In genomic region chr18:48775372-48776160, GRCh38 we compare ENCODE assay signal across 36 cellular contexts.
DNase-seq lines count a peak whose midpoint lies in the region; ATAC-seq and TF ChIP-seq lines count a peak whose summit lies in the region.
"Had no signal": no experiment of that assay in that cellular context is flagged by ENCODE, and none has a peak within 500 bp of the region (broad histone marks: within the 10 kb centered on the region; RNA-seq: fewer than 3 reads in every experiment).

No MANE protein-coding gene starts in this region.

- ATAC-seq in activated T-cell treated with anti-CD3 and anti-CD28 coated beads, Interleukin-2, amount 50 U/mL, for 4 hours, result no peak
- no peak for ATAC-seq in GM18511 (IDR thresholded peaks at IDR 0.05; ENCODE audit: unreplicated experiment)
- no peak for ATAC-seq in heart left ventricle
- ATAC-seq: activated CD8-positive, alpha-beta T cell treated with anti-CD3 and anti-CD28 coated beads, Interleukin-2, amount 10 ng/mL, durations not matched to agents 7 days and 5 days; foreskin keratinocyte; heart right ventricle; natural killer cell; PC-3; psoas muscle; Right ventricle myocardium inferior had no signal

- peak overlapping the region in 1 of 2 experiments; percentile 24 for H3K4ac ChIP-seq in mesenchymal stem cell (ENCODE audit: low read depth in 1 of 2, low read length in 2 of 2)

- H3K36me3 ChIP-seq in BLaER1 treated with 17β-estradiol and CSF1 and Interleukin-3, amounts not matched to agents 10 nM and 100 nM, result peaks cover 0 to 27% (median 0%) of the 10 kb centered on the region in 11 experiments; a peak in 3 of 22 replicates
- H3K36me3 ChIP-seq in mesenchymal stem cell (ENCODE audit: control insufficient read depth in 1 of 2, insufficient read depth in 2 of 2, low read depth in 1 of 2, low read length in 2 of 2) (peaks cover 5 to 63% of the 10 kb centered on the region in 2 experiments), heart left ventricle (no peaks in the 10 kb centered on the region)
- H3K36me3 ChIP-seq: BE2C, sigmoid colon, upper lobe of left lung had no signal

- no peak for TF ChIP-seq CTCF in heart left ventricle (IDR thresholded peaks at IDR 0.05)

- H3K36me3 Mint-ChIP-seq in activated T-cell treated with anti-CD3 and anti-CD28 coated beads, Interleukin-2, amount 50 U/mL, for 4 hours (ENCODE audit: insufficient read depth), result no peaks in the 10 kb centered on the region
- H3K36me3 Mint-ChIP-seq: natural killer cell had no signal

- no peak overlapping the region for H3K14ac ChIP-seq in mesenchymal stem cell (ENCODE audit: low read length in 2 of 2)

- H3K9me3 ChIP-seq in BLaER1 treated with 17β-estradiol and CSF1 and Interleukin-3, amounts not matched to agents 10 nM and 100 nM (replicated peaks in 1 of 11), result 0 out of 22 replicates have a peak, but pooled peaks cover 0 to 4% (median 0%) of the 10 kb centered on the region in 11 experiments
- H3K9me3 ChIP-seq in mesenchymal stem cell (ENCODE audit: control insufficient read depth, low read length) (no peaks in the 10 kb centered on the region), heart left ventricle (no peaks in the 10 kb centered on the region)
- H3K9me3 ChIP-seq: BE2C, esophagus squamous epithelium, heart right ventricle, psoas muscle, sigmoid colon, SK-N-SH, upper lobe of left lung had no signal

- H3K18ac ChIP-seq in mesenchymal stem cell (ENCODE audit: low read depth in 1 of 2, low read length in 2 of 2), result peak overlapping the region in 1 of 2 experiments; percentile 6

- peaks cover 3% of the 10 kb centered on the region for H3K4me1 Mint-ChIP-seq in activated T-cell treated with anti-CD3 and anti-CD28 coated beads, Interleukin-2, amount 50 U/mL, for 4 hours (ENCODE audit: low read depth)

- H2BK12ac ChIP-seq in mesenchymal stem cell (ENCODE audit: low read length in 2 of 2), result peak overlapping the region in 1 of 2 experiments; percentile 7

- no peak for TF ChIP-seq POLR2A in heart left ventricle (IDR thresholded peaks at IDR 0.05)

- peak overlapping the region; percentile 44 to 99 (median 96); a peak in 21 of 22 replicates for H3K4me2 ChIP-seq in BLaER1 treated with 17β-estradiol and CSF1 and Interleukin-3, amounts not matched to agents 10 nM and 100 nM
- H3K4me2 ChIP-seq in mesenchymal stem cell (ENCODE audit: low read length, poor library complexity, severe bottlenecking), result no peak overlapping the region
- H3K4me2 ChIP-seq: SK-N-SH had no signal

- 91% methylated on average over 12 of the region's 12 CpGs for WGBS in mesenchymal stem cell
- 84 to 90% (median 89%) methylated on average over 12 of the region's 12 CpGs for WGBS in heart left ventricle, 4 donors

- H4K20me1 ChIP-seq in BLaER1 treated with 17β-estradiol and CSF1 and Interleukin-3, amounts not matched to agents 10 nM and 100 nM, result peaks cover 0 to 76% (median 0%) of the 10 kb centered on the region in 11 experiments; a peak in 5 of 22 replicates

- no peak overlapping the region for H2BK15ac ChIP-seq in mesenchymal stem cell (ENCODE audit: low read depth, poor library complexity, severe bottlenecking)

- H3K79me1 ChIP-seq in mesenchymal stem cell (replicated peaks; ENCODE audit: low read length, poor library complexity, severe bottlenecking), result peaks cover 47% of the 10 kb centered on the region

- peaks cover 58 to 80% (median 74%) of the 10 kb centered on the region in 10 experiments for H3K4me1 ChIP-seq in BLaER1 treated with 17β-estradiol and CSF1 and Interleukin-3, amounts not matched to agents 10 nM and 100 nM
- H3K4me1 ChIP-seq in mesenchymal stem cell (ENCODE audit: control insufficient read depth, insufficient read depth, low read depth, low read length), result peaks cover 42% of the 10 kb centered on the region
- H3K4me1 ChIP-seq in heart left ventricle, result peaks cover 11 to 89% (median 57%) of the 10 kb centered on the region in 12 donors
- H3K4me1 ChIP-seq: foreskin keratinocyte had no signal

- no peak overlapping the region for H3K27ac ChIP-seq in BLaER1 treated with 17β-estradiol and CSF1 and Interleukin-3, amounts not matched to agents 10 nM and 100 nM
- H3K27ac ChIP-seq in mesenchymal stem cell (ENCODE audit: low read length, poor library complexity, severe bottlenecking), result no peak overlapping the region
- no peak overlapping the region for H3K27ac ChIP-seq in heart left ventricle
- H3K27ac ChIP-seq: esophagus squamous epithelium, foreskin keratinocyte, psoas muscle, VCaP had no signal

- no peak overlapping the region for H2AFZ ChIP-seq in mesenchymal stem cell (ENCODE audit: low read depth, low read length)

- H3K27me3 ChIP-seq in BLaER1 treated with 17β-estradiol and CSF1 and Interleukin-3, amounts not matched to agents 10 nM and 100 nM, result peaks cover 0 to 29% (median 0%) of the 10 kb centered on the region in 11 experiments; a peak in 5 of 22 replicates
- H3K27me3 ChIP-seq in mesenchymal stem cell (ENCODE audit: control insufficient read depth in 1 of 2, insufficient read depth in 1 of 2, low read length in 2 of 2), result no peaks in the 10 kb centered on the region
- H3K27me3 ChIP-seq in heart left ventricle, result no peaks in the 10 kb centered on the region
- H3K27me3 ChIP-seq: BE2C, dorsolateral prefrontal cortex, esophagus squamous epithelium, foreskin keratinocyte, heart right ventricle, sigmoid colon, upper lobe of left lung had no signal

- peak overlapping the region; percentile 11 for H2BK120ac ChIP-seq in mesenchymal stem cell (ENCODE audit: low read depth, low read length)

- intact Hi-C loops in heart left ventricle (cut with DNase I), result loop anchor here (2.0 to 10.0 kb wide), 11 partner anchors 63 to 639 kb away; partner anchors contain the start of gene SMAD7 (in 2 of the 10)

- peak overlapping the region; percentile 57 for H4K91ac ChIP-seq in mesenchymal stem cell (ENCODE audit: low read length)

- H2AK5ac ChIP-seq in mesenchymal stem cell (ENCODE audit: low read length, severe bottlenecking), result no peak overlapping the region

- H3K9me3 Mint-ChIP-seq in activated T-cell treated with anti-CD3 and anti-CD28 coated beads, Interleukin-2, amount 50 U/mL, for 4 hours, result peaks cover 6% of the 10 kb centered on the region
- H3K9me3 Mint-ChIP-seq: central memory CD8-positive, alpha-beta T cell; natural killer cell; T-helper 1 cell treated with Interleukin-12 subunit alpha and Interleukin-12 subunit beta and Interleukin-4 antibody, amounts not matched to agents 30 μg/mL and 1 μg/mL, for 36 hours had no signal

- H2BK5ac ChIP-seq in mesenchymal stem cell (ENCODE audit: low read depth, low read length, poor library complexity, severe bottlenecking), result no peak overlapping the region

- peaks cover 2% of the 10 kb centered on the region for H3K27me3 Mint-ChIP-seq in activated T-cell treated with anti-CD3 and anti-CD28 coated beads, Interleukin-2, amount 50 U/mL, for 4 hours (ENCODE audit: low read depth)
- H3K27me3 Mint-ChIP-seq: central memory CD8-positive, alpha-beta T cell had no signal

- H3K4me3 Mint-ChIP-seq in activated T-cell treated with anti-CD3 and anti-CD28 coated beads, Interleukin-2, amount 50 U/mL, for 4 hours, result no peak overlapping the region
- H3K4me3 Mint-ChIP-seq: activated CD8-positive, alpha-beta T cell treated with anti-CD3 and anti-CD28 coated beads, Interleukin-2, amount 10 ng/mL, durations not matched to agents 7 days and 5 days; central memory CD8-positive, alpha-beta T cell; natural killer cell; T-helper 1 cell treated with Interleukin-12 subunit alpha and Interleukin-12 subunit beta and Interleukin-4 antibody, amounts not matched to agents 30 μg/mL and 1 μg/mL, for 36 hours had no signal

- DNase-seq in MV-4-11 (lab: John Stamatoyannopoulos, UW), result peak; percentile 72
- peak; percentile 11 for DNase-seq in amniotic epithelial cell (ENCODE audit: low read depth)
- no peak for DNase-seq in mesenchymal stem cell
- DNase-seq in activated T-cell treated with anti-CD3 and anti-CD28 coated beads, Interleukin-2, amount 50 U/mL, for 4 hours, result no peak
- no peak for DNase-seq in heart left ventricle
- no peak for DNase-seq in DMS114 treated with DMSO at 0.1 percent for 48 hours (lab: John Stamatoyannopoulos, UW; ENCODE audit: unreplicated experiment)
- DNase-seq: activated CD4-positive, alpha-beta T cell treated with anti-CD3 and anti-CD28 coated beads for 4 hours; activated CD8-positive, alpha-beta T cell treated with anti-CD3 and anti-CD28 coated beads, Interleukin-2, amount 10 ng/mL, durations not matched to agents 7 days and 5 days; activated effector memory CD4-positive, alpha-beta T cell treated with anti-CD3 and anti-CD28 coated beads, Interleukin-2, amount 50 U/mL, for 16 hours; activated T-cell treated with anti-CD3 and anti-CD28 coated beads for 4 hours; BE2C; DMS53; dorsolateral prefrontal cortex; esophagus squamous epithelium; foreskin keratinocyte; heart right ventricle; IMR-90; kidney; natural killer cell; NCI-H1105 treated with DMSO at 0.1 percent for 48 hours; NCI-H1930; NCI-H526 treated with DMSO at 0.1 percent for 48 hours; occipital lobe; PC-3; sigmoid colon; SK-N-SH; stimulated activated CD4-positive, alpha-beta T cell treated with anti-CD3 and anti-CD28 coated beads, Interleukin-4, amount 100 ng/mL, for 24 hours; substantia nigra had no signal

- no peak overlapping the region for H3K4me3 ChIP-seq in BLaER1 treated with 17β-estradiol and CSF1 and Interleukin-3, amounts not matched to agents 10 nM and 100 nM
- H3K4me3 ChIP-seq in mesenchymal stem cell (ENCODE audit: insufficient read depth in 1 of 2, low read depth in 1 of 2, low read length in 2 of 2) (no peak overlapping the region), heart left ventricle (no peak overlapping the region)
- H3K4me3 ChIP-seq: dorsolateral prefrontal cortex, esophagus squamous epithelium, heart right ventricle, psoas muscle, sigmoid colon, upper lobe of left lung had no signal

- no peak overlapping the region for H3K23ac ChIP-seq in mesenchymal stem cell (ENCODE audit: low read length in 2 of 2)

- peak overlapping the region in 2 of 11 experiments; percentile 24 to 26; a peak in 2 of 22 replicates for H3K9ac ChIP-seq in BLaER1 treated with 17β-estradiol and CSF1 and Interleukin-3, amounts not matched to agents 10 nM and 100 nM
- H3K9ac ChIP-seq in mesenchymal stem cell (ENCODE audit: low read length), result no peak overlapping the region
- H3K9ac ChIP-seq: SK-N-SH had no signal

- H4K8ac ChIP-seq in mesenchymal stem cell (ENCODE audit: low read length), result no peak overlapping the region

Comparison
In these comparisons a context has a peak if more than half of its experiments do, and no peak if none do; other contexts are left out.
1. DNase-seq: peak in MV-4-11 (single experiment) and amniotic epithelial cell (single experiment); none in mesenchymal stem cell (single experiment), activated T-cell treated with anti-CD3 and anti-CD28 coated beads, Interleukin-2, amount 50 U/mL, for 4 hours (single experiment), heart left ventricle (0 of 5) and DMS114 treated with DMSO at 0.1 percent for 48 hours (single experiment).